22 cellular contexts compared by ENCODE assay signal in the genomic region with DNA sequence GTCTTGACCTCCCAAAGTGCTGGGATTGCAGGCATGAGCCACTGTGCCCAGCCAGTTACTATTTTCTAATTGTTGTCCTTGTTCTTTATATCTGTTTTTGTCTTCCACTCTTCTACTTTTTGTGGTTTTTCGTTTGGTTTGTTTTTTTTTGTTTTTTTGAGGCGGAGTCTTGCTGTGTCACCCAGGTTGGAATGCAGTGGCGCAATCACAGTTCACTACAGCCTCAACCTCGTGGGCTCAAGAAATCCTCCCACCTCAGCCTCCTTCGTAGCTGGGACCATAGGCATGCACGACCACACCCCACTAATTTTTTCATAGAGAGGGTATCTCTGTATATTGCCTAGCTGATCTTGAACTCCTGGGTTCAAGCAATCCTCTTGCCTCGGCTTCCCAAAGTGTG.
"Had no signal": no experiment of that assay in that cellular context is flagged by ENCODE, and none has a peak within 500 bp of the region (broad histone marks: within the 10 kb centered on the region; RNA-seq: fewer than 3 reads in every experiment).

No MANE protein-coding gene starts in this region.

- H3K9me3 ChIP-seq: ascending aorta, mucosa of descending colon, psoas muscle, tibial artery had no signal

- H3K4me3 ChIP-seq: ascending aorta, mucosa of descending colon, psoas muscle, skin epidermis, tibial artery had no signal

- H3K27ac Mint-ChIP-seq: activated CD8-positive, alpha-beta T cell treated with anti-CD3 and anti-CD28 coated beads for 36 hours; activated T-helper 2 cell treated with anti-CD3 and anti-CD28 coated beads, Interferon-gamma antibody, Interleukin-2, Interleukin-4, amounts not matched to agents 10 μg/mL and 5 μg/mL and 100 μg/mL, durations not matched to agents 14 hours and 24 hours and 36 hours; immature natural killer cell; memory B cell had no signal

- H3K27me3 Mint-ChIP-seq: activated CD8-positive, alpha-beta T cell treated with anti-CD3 and anti-CD28 coated beads for 36 hours; memory B cell; naive B cell had no signal

- DNase-seq: activated CD4-positive, alpha-beta T cell treated with anti-CD3 and anti-CD28 coated beads for 48 hours; activated CD4-positive, CD25-positive, alpha-beta regulatory T cell; activated CD8-positive, alpha-beta T cell treated with anti-CD3 and anti-CD28 coated beads for 36 hours; activated naive CD4-positive, alpha-beta T cell treated with anti-CD3 and anti-CD28 coated beads, Interleukin-2, amount 50 U/mL, for 16 hours; activated T-cell treated with anti-CD3 and anti-CD28 coated beads, Interleukin-2, amount 50 U/mL, for 1 hour; cerebellar nuclear complex; effector CD4-positive, alpha-beta T cell; immature natural killer cell; left ventricle myocardium superior; mucosa of descending colon; naive B cell; psoas muscle; right cardiac atrium; stimulated activated naive CD8-positive, alpha-beta T cell treated with anti-CD3 and anti-CD28 coated beads, Interleukin-15, Interleukin-2, amounts not matched to agents 100 U/mL and 50 U/mL, for 24 hours; substantia nigra; tibial artery had no signal

- ATAC-seq: activated CD8-positive, alpha-beta T cell treated with anti-CD3 and anti-CD28 coated beads for 36 hours; esophagus mucosa; left ventricle myocardium superior; mucosa of descending colon; psoas muscle; right cardiac atrium; stimulated activated naive CD8-positive, alpha-beta T cell treated with anti-CD3 and anti-CD28 coated beads, Interleukin-15, Interleukin-2, amounts not matched to agents 100 U/mL and 50 U/mL, for 24 hours had no signal

- H3K4me1 ChIP-seq: ascending aorta, psoas muscle had no signal

- FAIRE-seq: urothelium cell line had no signal

- H3K4me3 Mint-ChIP-seq: activated CD8-positive, alpha-beta T cell treated with anti-CD3 and anti-CD28 coated beads for 36 hours; immature natural killer cell; memory B cell; naive B cell had no signal

- H3K27ac ChIP-seq: ascending aorta, psoas muscle, skin epidermis, tibial artery had no signal
